ENCODE assay signal across 21 cellular contexts in genomic region chr6:134453792-134454510, GRCh38.
DNase-seq lines count a peak whose midpoint lies in the region; ATAC-seq and TF ChIP-seq lines count a peak whose summit lies in the region.
"Had no signal": no experiment of that assay in that cellular context is flagged by ENCODE, and none has a peak within 500 bp of the region (broad histone marks: within the 10 kb centered on the region; RNA-seq: fewer than 3 reads in every experiment).

No MANE protein-coding gene starts in this region.

- H3F3A ChIP-seq in neural progenitor cell (ENCODE audit: low read depth): no peaks in the 10 kb centered on the region

- H3K4me3 ChIP-seq in LNCaP clone FGC (ENCODE audit: low read depth, low read length) (no peak overlapping the region), neural progenitor cell (no peak overlapping the region)
- H3K4me3 ChIP-seq: GM12878, K562, spleen, thyroid gland had no signal

- peaks cover 4% of the 10 kb centered on the region for H3K4me1 Mint-ChIP-seq in neural progenitor cell

- ATAC-seq in esophagus mucosa (peak; percentile 96), HG02852 (IDR thresholded peaks at IDR 0.05; ENCODE audit: unreplicated experiment) (no peak)
- ATAC-seq: GM12878, K562, left ventricle myocardium superior had no signal

- H3K4me2 ChIP-seq in neural progenitor cell: no peak overlapping the region

- no peaks in the 10 kb centered on the region for H3K36me3 Mint-ChIP-seq in neural progenitor cell

- H2AFZ ChIP-seq in neural progenitor cell (replicated peaks): peak overlapping the region; percentile 24

- H3K9ac ChIP-seq in neural progenitor cell: no peak overlapping the region

- no peaks in the 10 kb centered on the region for H3K9me3 ChIP-seq in neural progenitor cell (ENCODE audit: low read depth)
- H3K9me3 ChIP-seq: spleen, thyroid gland had no signal

- peak; percentile 26 for DNase-seq in LNCaP clone FGC (ENCODE audit: low read depth)
- DNase-seq in NCI-H526 treated with DMSO at 0.1 percent for 48 hours (lab: John Stamatoyannopoulos, UW): peak; percentile 16
- DNase-seq in neural progenitor cell (ENCODE audit: low spot score): no peak
- DNase-seq in globus pallidus (ENCODE audit: low spot score): no peak
- DNase-seq in retina: no peak
- DNase-seq: caudate nucleus; effector CD4-positive, alpha-beta T cell; GDM1; hypothalamus; left ventricle myocardium superior; MV-4-11; NCI-H226; posterior cingulate gyrus; SHP77 treated with DMSO at 0.1 percent for 48 hours; spleen; thyroid gland had no signal

- TF ChIP-seq CTCF in LNCaP clone FGC (IDR thresholded peaks at IDR 0.05; ENCODE audit: control insufficient read depth, extremely low read depth, insufficient read depth): no peak
- TF ChIP-seq CTCF in neural progenitor cell (IDR thresholded peaks at IDR 0.05): no peak

- H3K9me3 Mint-ChIP-seq in neural progenitor cell: no peaks in the 10 kb centered on the region
- H3K9me3 Mint-ChIP-seq: T-helper 1 cell treated with Interleukin-12 subunit alpha and Interleukin-12 subunit beta and Interleukin-4 antibody, amounts not matched to agents 30 μg/mL and 1 μg/mL, for 36 hours had no signal

- H3K27ac Mint-ChIP-seq in neural progenitor cell: no peak overlapping the region
- H3K27ac Mint-ChIP-seq: T-helper 1 cell treated with Interleukin-12 subunit alpha and Interleukin-12 subunit beta and Interleukin-4 antibody, amounts not matched to agents 30 μg/mL and 1 μg/mL, for 36 hours had no signal

- no peak overlapping the region for H3K4me3 Mint-ChIP-seq in neural progenitor cell
- H3K4me3 Mint-ChIP-seq: T-helper 1 cell treated with Interleukin-12 subunit alpha and Interleukin-12 subunit beta and Interleukin-4 antibody, amounts not matched to agents 30 μg/mL and 1 μg/mL, for 36 hours had no signal

- no peaks in the 10 kb centered on the region for H4K20me1 ChIP-seq in neural progenitor cell (ENCODE audit: low read depth)

- no peaks in the 10 kb centered on the region for H3K36me3 ChIP-seq in neural progenitor cell
- H3K36me3 ChIP-seq: spleen, thyroid gland had no signal

- no peaks in the 10 kb centered on the region for H3K27me3 ChIP-seq in neural progenitor cell
- H3K27me3 ChIP-seq: spleen, thyroid gland had no signal

- no peaks in the 10 kb centered on the region for H3K27me3 Mint-ChIP-seq in neural progenitor cell (ENCODE audit: insufficient read depth, low read depth)

- no peaks in the 10 kb centered on the region for H3K4me1 ChIP-seq in neural progenitor cell
- H3K4me1 ChIP-seq: spleen had no signal

- H3K79me2 ChIP-seq in neural progenitor cell (ENCODE audit: low read depth): no peaks in the 10 kb centered on the region

- H3K27ac ChIP-seq in neural progenitor cell: no peak overlapping the region
- H3K27ac ChIP-seq: spleen, thyroid gland had no signal

Comparison
In these comparisons a context has a peak if more than half of its experiments do, and no peak if none do; other contexts are left out.
1. DNase-seq: peak in LNCaP clone FGC (single experiment) and NCI-H526 treated with DMSO at 0.1 percent for 48 hours (single experiment); none in neural progenitor cell (single experiment), globus pallidus (single experiment) and retina (single experiment).